ENCODE assay signal across 25 cellular contexts in genomic region chr6:137120748-137121147, GRCh38. TPM values are rescaled to one million over a fixed set of nuclear protein-coding genes. Genes with fewer than 3 reads are reported as not detected.
"Had no signal": no experiment of that assay in that cellular context is flagged by ENCODE, and none has a peak within 500 bp of the region (broad histone marks: within the 10 kb centered on the region; RNA-seq: fewer than 3 reads in every experiment).

No MANE protein-coding gene starts in this region.

- H3K36me3 Mint-ChIP-seq: activated naive CD8-positive, alpha-beta T cell treated with anti-CD3 and anti-CD28 coated beads for 36 hours had no signal

- H3K4me1 Mint-ChIP-seq: activated naive CD8-positive, alpha-beta T cell treated with anti-CD3 and anti-CD28 coated beads for 36 hours; WTC11 had no signal

- H3K27ac Mint-ChIP-seq: activated CD4-positive, alpha-beta memory T cell treated with anti-CD3 and anti-CD28 coated beads, Interleukin-2, amount 10 ng/mL, durations not matched to agents 7 days and 5 days; activated naive CD8-positive, alpha-beta T cell treated with anti-CD3 and anti-CD28 coated beads for 36 hours; dendritic cell treated with granulocyte-macrophage colony-stimulating factor and Interleukin-4, amounts not matched to agents 40 ng/mL and 50 ng/mL, for 4 days; T-helper 2 cell treated with Interferon-gamma antibody and Interleukin-4, amounts not matched to agents 5 μg/mL and 100 μg/mL, for 36 hours; WTC11 had no signal

- FAIRE-seq: endothelial cell of umbilical vein, islet of Langerhans, TTC549 had no signal

- ATAC-seq: activated CD8-positive, alpha-beta memory T cell treated with anti-CD3 and anti-CD28 coated beads, Interleukin-2, amount 10 ng/mL, durations not matched to agents 7 days and 5 days; left cardiac atrium; WTC11 had no signal

- H3K4me3 ChIP-seq: cardiac muscle cell, esophagus muscularis mucosa, transverse colon, uterus had no signal

- H3K27me3 Mint-ChIP-seq: activated CD4-positive, alpha-beta memory T cell treated with anti-CD3 and anti-CD28 coated beads, Interleukin-2, amount 10 ng/mL, durations not matched to agents 7 days and 5 days; activated CD8-positive, alpha-beta memory T cell treated with anti-CD3 and anti-CD28 coated beads, Interleukin-2, amount 10 ng/mL, durations not matched to agents 7 days and 5 days; activated naive CD8-positive, alpha-beta T cell treated with anti-CD3 and anti-CD28 coated beads for 36 hours had no signal

- H3K4me1 ChIP-seq: esophagus muscularis mucosa, transverse colon, uterus had no signal

- H3K9me3 ChIP-seq: uterus had no signal

- H3K27ac ChIP-seq: cardiac muscle cell, esophagus muscularis mucosa, transverse colon, uterus had no signal

- H3K27me3 ChIP-seq: cardiac muscle cell, esophagus muscularis mucosa, transverse colon, uterus had no signal

- H3K36me3 ChIP-seq: cardiac muscle cell, esophagus muscularis mucosa, transverse colon, uterus had no signal

- DNase-seq: activated CD4-positive, alpha-beta memory T cell treated with anti-CD3 and anti-CD28 coated beads, Interleukin-2, amount 10 ng/mL, durations not matched to agents 7 days and 5 days; activated CD4-positive, alpha-beta T cell treated with anti-CD3 and anti-CD28 coated beads for 48 hours; activated CD8-positive, alpha-beta memory T cell treated with anti-CD3 and anti-CD28 coated beads, Interleukin-2, amount 10 ng/mL, durations not matched to agents 7 days and 5 days; activated naive CD4-positive, alpha-beta T cell; activated naive CD8-positive, alpha-beta T cell treated with anti-CD3 and anti-CD28 coated beads for 36 hours; amniotic stem cell; effector CD8-positive, alpha-beta T cell; hippocampal formation; left cardiac atrium; stimulated activated CD8-positive, alpha-beta memory T cell treated with anti-CD3 and anti-CD28 coated beads, Interleukin-4, amount 100 ng/mL, for 48 hours; stimulated activated naive CD4-positive, alpha-beta T cell treated with Interleukin-2 at 50 U/mL for 16 hours; transverse colon; uterus had no signal

- H3K4me3 Mint-ChIP-seq: activated CD4-positive, alpha-beta memory T cell treated with anti-CD3 and anti-CD28 coated beads, Interleukin-2, amount 10 ng/mL, durations not matched to agents 7 days and 5 days; activated naive CD8-positive, alpha-beta T cell treated with anti-CD3 and anti-CD28 coated beads for 36 hours; dendritic cell treated with granulocyte-macrophage colony-stimulating factor and Interleukin-4, amounts not matched to agents 40 ng/mL and 50 ng/mL, for 4 days; neural crest cell; T-helper 2 cell treated with Interferon-gamma antibody and Interleukin-4, amounts not matched to agents 5 μg/mL and 100 μg/mL, for 36 hours; WTC11 had no signal

RNA-seq across cellular contexts. Expression of gene IL22RA2, which starts 52.7 kb away (rescaled TPM):
- total RNA-seq: activated CD4-positive, alpha-beta memory T cell treated with anti-CD3 and anti-CD28 coated beads, Interleukin-2, amount 10 ng/mL, durations not matched to agents 7 days and 5 days; activated CD8-positive, alpha-beta memory T cell treated with anti-CD3 and anti-CD28 coated beads, Interleukin-2, amount 10 ng/mL, durations not matched to agents 7 days and 5 days; activated naive CD8-positive, alpha-beta T cell treated with anti-CD3 and anti-CD28 coated beads for 36 hours; cardiac muscle cell; chondrocyte; endothelial cell of umbilical vein; esophagus muscularis mucosa; left cardiac atrium; neural crest cell; osteocyte; sciatic nerve; uterus; WTC11 had no signal
- polyA plus RNA-seq: cardiac muscle cell, endothelial cell of umbilical vein had no signal
